Comparison of ENCODE assay signal across 1 cellular context in the genomic region with DNA sequence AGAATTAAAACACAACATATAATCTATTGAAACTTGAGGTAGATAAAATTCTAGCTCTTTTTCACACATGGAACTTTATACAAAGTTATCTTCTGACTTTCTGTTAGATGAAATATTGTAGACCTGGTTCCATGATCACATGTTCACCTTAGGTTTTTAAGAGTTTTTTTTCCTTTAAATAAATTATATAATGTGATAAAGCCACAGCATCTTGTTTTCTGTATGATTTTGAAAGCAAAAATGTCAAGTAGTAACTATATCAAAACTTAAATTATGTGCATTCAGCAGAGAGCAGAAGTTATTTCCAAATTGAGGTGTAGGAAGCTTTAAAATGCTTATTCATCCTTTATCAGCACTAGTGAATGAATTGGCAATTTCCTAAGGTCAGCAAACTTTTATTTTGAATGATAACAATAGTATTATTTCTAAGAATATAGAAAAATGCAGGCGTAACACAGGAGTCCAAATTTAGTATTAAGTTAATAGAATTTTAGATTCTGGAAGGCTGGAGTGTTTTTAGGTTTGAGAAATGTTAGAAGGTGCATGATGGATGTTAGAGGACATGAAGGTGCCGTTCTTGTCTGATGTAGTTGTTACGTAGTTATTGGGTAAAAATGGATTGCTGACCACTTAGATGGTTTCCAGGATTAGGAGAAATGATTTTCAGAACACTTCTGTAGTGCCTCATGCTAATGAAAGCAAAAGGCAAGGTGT.
TF ChIP-seq lines count a peak whose summit lies in the region.

No MANE protein-coding gene starts in this region.

TF ChIP-seq in K562, 482 proteins besides CTCF, POLR2A, EP300 and RAD21 (continued from another document):
- TF ChIP-seq, protein P1, sequence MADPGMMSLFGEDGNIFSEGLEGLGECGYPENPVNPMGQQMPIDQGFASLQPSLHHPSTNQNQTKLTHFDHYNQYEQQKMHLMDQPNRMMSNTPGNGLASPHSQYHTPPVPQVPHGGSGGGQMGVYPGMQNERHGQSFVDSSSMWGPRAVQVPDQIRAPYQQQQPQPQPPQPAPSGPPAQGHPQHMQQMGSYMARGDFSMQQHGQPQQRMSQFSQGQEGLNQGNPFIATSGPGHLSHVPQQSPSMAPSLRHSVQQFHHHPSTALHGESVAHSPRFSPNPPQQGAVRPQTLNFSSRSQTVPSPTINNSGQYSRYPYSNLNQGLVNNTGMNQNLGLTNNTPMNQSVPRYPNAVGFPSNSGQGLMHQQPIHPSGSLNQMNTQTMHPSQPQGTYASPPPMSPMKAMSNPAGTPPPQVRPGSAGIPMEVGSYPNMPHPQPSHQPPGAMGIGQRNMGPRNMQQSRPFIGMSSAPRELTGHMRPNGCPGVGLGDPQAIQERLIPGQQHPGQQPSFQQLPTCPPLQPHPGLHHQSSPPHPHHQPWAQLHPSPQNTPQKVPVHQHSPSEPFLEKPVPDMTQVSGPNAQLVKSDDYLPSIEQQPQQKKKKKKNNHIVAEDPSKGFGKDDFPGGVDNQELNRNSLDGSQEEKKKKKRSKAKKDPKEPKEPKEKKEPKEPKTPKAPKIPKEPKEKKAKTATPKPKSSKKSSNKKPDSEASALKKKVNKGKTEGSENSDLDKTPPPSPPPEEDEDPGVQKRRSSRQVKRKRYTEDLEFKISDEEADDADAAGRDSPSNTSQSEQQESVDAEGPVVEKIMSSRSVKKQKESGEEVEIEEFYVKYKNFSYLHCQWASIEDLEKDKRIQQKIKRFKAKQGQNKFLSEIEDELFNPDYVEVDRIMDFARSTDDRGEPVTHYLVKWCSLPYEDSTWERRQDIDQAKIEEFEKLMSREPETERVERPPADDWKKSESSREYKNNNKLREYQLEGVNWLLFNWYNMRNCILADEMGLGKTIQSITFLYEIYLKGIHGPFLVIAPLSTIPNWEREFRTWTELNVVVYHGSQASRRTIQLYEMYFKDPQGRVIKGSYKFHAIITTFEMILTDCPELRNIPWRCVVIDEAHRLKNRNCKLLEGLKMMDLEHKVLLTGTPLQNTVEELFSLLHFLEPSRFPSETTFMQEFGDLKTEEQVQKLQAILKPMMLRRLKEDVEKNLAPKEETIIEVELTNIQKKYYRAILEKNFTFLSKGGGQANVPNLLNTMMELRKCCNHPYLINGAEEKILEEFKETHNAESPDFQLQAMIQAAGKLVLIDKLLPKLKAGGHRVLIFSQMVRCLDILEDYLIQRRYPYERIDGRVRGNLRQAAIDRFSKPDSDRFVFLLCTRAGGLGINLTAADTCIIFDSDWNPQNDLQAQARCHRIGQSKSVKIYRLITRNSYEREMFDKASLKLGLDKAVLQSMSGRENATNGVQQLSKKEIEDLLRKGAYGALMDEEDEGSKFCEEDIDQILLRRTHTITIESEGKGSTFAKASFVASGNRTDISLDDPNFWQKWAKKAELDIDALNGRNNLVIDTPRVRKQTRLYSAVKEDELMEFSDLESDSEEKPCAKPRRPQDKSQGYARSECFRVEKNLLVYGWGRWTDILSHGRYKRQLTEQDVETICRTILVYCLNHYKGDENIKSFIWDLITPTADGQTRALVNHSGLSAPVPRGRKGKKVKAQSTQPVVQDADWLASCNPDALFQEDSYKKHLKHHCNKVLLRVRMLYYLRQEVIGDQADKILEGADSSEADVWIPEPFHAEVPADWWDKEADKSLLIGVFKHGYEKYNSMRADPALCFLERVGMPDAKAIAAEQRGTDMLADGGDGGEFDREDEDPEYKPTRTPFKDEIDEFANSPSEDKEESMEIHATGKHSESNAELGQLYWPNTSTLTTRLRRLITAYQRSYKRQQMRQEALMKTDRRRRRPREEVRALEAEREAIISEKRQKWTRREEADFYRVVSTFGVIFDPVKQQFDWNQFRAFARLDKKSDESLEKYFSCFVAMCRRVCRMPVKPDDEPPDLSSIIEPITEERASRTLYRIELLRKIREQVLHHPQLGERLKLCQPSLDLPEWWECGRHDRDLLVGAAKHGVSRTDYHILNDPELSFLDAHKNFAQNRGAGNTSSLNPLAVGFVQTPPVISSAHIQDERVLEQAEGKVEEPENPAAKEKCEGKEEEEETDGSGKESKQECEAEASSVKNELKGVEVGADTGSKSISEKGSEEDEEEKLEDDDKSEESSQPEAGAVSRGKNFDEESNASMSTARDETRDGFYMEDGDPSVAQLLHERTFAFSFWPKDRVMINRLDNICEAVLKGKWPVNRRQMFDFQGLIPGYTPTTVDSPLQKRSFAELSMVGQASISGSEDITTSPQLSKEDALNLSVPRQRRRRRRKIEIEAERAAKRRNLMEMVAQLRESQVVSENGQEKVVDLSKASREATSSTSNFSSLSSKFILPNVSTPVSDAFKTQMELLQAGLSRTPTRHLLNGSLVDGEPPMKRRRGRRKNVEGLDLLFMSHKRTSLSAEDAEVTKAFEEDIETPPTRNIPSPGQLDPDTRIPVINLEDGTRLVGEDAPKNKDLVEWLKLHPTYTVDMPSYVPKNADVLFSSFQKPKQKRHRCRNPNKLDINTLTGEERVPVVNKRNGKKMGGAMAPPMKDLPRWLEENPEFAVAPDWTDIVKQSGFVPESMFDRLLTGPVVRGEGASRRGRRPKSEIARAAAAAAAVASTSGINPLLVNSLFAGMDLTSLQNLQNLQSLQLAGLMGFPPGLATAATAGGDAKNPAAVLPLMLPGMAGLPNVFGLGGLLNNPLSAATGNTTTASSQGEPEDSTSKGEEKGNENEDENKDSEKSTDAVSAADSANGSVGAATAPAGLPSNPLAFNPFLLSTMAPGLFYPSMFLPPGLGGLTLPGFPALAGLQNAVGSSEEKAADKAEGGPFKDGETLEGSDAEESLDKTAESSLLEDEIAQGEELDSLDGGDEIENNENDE (IDR thresholded peaks at IDR 0.05; ENCODE audit: low read depth, low read length): no peak
- TF ChIP-seq CTBP1 (IDR thresholded peaks at IDR 0.05; ENCODE audit: borderline replicate concordance): no peak
- TF ChIP-seq SRSF3 (IDR thresholded peaks at IDR 0.05; ENCODE audit: insufficient read depth, low read length): no peak
- TF ChIP-seq FOXK2 (conservative IDR thresholded peaks at IDR 0.05 in 1 of 2, IDR thresholded peaks at IDR 0.05 in 1 of 2; ENCODE audit: low read depth in 2 of 2): peak in 1 of 2 experiments; percentile 28; a peak in 1 of 4 replicates
- TF ChIP-seq ZNF282 (CRISPR knock-in tag; IDR thresholded peaks at IDR 0.05): no peak
- TF ChIP-seq SMARCA4 (IDR thresholded peaks at IDR 0.05): peak; percentile 92
- TF ChIP-seq NFYB (IDR thresholded peaks at IDR 0.05; ENCODE audit: extremely low read depth, insufficient read length): no peak
- peak; percentile 70 for TF ChIP-seq MYNN (IDR thresholded peaks at IDR 0.05)
- TF ChIP-seq MYNN (CRISPR knock-in tag; IDR thresholded peaks at IDR 0.05): no peak
- TF ChIP-seq, protein P2, sequence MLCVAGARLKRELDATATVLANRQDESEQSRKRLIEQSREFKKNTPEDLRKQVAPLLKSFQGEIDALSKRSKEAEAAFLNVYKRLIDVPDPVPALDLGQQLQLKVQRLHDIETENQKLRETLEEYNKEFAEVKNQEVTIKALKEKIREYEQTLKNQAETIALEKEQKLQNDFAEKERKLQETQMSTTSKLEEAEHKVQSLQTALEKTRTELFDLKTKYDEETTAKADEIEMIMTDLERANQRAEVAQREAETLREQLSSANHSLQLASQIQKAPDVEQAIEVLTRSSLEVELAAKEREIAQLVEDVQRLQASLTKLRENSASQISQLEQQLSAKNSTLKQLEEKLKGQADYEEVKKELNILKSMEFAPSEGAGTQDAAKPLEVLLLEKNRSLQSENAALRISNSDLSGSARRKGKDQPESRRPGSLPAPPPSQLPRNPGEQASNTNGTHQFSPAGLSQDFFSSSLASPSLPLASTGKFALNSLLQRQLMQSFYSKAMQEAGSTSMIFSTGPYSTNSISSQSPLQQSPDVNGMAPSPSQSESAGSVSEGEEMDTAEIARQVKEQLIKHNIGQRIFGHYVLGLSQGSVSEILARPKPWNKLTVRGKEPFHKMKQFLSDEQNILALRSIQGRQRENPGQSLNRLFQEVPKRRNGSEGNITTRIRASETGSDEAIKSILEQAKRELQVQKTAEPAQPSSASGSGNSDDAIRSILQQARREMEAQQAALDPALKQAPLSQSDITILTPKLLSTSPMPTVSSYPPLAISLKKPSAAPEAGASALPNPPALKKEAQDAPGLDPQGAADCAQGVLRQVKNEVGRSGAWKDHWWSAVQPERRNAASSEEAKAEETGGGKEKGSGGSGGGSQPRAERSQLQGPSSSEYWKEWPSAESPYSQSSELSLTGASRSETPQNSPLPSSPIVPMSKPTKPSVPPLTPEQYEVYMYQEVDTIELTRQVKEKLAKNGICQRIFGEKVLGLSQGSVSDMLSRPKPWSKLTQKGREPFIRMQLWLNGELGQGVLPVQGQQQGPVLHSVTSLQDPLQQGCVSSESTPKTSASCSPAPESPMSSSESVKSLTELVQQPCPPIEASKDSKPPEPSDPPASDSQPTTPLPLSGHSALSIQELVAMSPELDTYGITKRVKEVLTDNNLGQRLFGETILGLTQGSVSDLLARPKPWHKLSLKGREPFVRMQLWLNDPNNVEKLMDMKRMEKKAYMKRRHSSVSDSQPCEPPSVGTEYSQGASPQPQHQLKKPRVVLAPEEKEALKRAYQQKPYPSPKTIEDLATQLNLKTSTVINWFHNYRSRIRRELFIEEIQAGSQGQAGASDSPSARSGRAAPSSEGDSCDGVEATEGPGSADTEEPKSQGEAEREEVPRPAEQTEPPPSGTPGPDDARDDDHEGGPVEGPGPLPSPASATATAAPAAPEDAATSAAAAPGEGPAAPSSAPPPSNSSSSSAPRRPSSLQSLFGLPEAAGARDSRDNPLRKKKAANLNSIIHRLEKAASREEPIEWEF (CRISPR knock-in tag; IDR thresholded peaks at IDR 0.05): peak; percentile 77; the same call in 1 of the 2 replicates
- TF ChIP-seq MAFG (tag; conservative IDR thresholded peaks at IDR 0.05): peak; percentile 99
- TF ChIP-seq MEF2D (tag; conservative IDR thresholded peaks at IDR 0.05; ENCODE audit: low read depth): 0 out of 2 replicates have a peak, but pooled peaks have one; percentile 46
- TF ChIP-seq SMARCC2 (IDR thresholded peaks at IDR 0.05; ENCODE audit: low read depth): peak; percentile 92
- peak in 1 of 2 experiments; percentile 35; a peak in 2 of 4 replicates for TF ChIP-seq TRIM24 (IDR thresholded peaks at IDR 0.05)
- TF ChIP-seq, protein P3, sequence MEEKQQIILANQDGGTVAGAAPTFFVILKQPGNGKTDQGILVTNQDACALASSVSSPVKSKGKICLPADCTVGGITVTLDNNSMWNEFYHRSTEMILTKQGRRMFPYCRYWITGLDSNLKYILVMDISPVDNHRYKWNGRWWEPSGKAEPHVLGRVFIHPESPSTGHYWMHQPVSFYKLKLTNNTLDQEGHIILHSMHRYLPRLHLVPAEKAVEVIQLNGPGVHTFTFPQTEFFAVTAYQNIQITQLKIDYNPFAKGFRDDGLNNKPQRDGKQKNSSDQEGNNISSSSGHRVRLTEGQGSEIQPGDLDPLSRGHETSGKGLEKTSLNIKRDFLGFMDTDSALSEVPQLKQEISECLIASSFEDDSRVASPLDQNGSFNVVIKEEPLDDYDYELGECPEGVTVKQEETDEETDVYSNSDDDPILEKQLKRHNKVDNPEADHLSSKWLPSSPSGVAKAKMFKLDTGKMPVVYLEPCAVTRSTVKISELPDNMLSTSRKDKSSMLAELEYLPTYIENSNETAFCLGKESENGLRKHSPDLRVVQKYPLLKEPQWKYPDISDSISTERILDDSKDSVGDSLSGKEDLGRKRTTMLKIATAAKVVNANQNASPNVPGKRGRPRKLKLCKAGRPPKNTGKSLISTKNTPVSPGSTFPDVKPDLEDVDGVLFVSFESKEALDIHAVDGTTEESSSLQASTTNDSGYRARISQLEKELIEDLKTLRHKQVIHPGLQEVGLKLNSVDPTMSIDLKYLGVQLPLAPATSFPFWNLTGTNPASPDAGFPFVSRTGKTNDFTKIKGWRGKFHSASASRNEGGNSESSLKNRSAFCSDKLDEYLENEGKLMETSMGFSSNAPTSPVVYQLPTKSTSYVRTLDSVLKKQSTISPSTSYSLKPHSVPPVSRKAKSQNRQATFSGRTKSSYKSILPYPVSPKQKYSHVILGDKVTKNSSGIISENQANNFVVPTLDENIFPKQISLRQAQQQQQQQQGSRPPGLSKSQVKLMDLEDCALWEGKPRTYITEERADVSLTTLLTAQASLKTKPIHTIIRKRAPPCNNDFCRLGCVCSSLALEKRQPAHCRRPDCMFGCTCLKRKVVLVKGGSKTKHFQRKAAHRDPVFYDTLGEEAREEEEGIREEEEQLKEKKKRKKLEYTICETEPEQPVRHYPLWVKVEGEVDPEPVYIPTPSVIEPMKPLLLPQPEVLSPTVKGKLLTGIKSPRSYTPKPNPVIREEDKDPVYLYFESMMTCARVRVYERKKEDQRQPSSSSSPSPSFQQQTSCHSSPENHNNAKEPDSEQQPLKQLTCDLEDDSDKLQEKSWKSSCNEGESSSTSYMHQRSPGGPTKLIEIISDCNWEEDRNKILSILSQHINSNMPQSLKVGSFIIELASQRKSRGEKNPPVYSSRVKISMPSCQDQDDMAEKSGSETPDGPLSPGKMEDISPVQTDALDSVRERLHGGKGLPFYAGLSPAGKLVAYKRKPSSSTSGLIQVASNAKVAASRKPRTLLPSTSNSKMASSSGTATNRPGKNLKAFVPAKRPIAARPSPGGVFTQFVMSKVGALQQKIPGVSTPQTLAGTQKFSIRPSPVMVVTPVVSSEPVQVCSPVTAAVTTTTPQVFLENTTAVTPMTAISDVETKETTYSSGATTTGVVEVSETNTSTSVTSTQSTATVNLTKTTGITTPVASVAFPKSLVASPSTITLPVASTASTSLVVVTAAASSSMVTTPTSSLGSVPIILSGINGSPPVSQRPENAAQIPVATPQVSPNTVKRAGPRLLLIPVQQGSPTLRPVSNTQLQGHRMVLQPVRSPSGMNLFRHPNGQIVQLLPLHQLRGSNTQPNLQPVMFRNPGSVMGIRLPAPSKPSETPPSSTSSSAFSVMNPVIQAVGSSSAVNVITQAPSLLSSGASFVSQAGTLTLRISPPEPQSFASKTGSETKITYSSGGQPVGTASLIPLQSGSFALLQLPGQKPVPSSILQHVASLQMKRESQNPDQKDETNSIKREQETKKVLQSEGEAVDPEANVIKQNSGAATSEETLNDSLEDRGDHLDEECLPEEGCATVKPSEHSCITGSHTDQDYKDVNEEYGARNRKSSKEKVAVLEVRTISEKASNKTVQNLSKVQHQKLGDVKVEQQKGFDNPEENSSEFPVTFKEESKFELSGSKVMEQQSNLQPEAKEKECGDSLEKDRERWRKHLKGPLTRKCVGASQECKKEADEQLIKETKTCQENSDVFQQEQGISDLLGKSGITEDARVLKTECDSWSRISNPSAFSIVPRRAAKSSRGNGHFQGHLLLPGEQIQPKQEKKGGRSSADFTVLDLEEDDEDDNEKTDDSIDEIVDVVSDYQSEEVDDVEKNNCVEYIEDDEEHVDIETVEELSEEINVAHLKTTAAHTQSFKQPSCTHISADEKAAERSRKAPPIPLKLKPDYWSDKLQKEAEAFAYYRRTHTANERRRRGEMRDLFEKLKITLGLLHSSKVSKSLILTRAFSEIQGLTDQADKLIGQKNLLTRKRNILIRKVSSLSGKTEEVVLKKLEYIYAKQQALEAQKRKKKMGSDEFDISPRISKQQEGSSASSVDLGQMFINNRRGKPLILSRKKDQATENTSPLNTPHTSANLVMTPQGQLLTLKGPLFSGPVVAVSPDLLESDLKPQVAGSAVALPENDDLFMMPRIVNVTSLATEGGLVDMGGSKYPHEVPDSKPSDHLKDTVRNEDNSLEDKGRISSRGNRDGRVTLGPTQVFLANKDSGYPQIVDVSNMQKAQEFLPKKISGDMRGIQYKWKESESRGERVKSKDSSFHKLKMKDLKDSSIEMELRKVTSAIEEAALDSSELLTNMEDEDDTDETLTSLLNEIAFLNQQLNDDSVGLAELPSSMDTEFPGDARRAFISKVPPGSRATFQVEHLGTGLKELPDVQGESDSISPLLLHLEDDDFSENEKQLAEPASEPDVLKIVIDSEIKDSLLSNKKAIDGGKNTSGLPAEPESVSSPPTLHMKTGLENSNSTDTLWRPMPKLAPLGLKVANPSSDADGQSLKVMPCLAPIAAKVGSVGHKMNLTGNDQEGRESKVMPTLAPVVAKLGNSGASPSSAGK (IDR thresholded peaks at IDR 0.05): 0 out of 2 replicates have a peak, but pooled peaks have one; percentile 26
